Comparison of ENCODE assay signal across 24 cellular contexts in the genomic region with DNA sequence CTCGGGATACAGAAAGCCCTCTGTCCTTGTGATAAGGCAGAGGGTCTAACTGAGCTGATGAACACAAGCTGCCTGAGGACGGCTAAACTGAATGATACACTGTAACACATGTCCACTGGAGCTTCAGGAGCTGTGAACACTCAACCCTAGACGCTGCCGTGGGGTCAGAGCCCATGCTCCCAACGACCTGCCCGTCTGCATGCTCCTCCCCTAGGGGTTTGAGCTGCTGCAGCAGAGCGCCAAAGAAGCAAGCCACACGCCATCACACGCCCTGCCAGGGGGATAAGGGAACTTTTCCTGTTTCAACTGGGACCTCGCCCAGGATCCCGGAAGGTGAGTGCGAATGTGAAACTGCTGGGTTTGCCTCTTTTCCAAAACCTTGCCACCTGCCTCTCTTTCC.
"Had no signal": no experiment of that assay in that cellular context is flagged by ENCODE, and none has a peak within 500 bp of the region (broad histone marks: within the 10 kb centered on the region; RNA-seq: fewer than 3 reads in every experiment).

No MANE protein-coding gene starts in this region.

- H3K4me1 ChIP-seq: esophagus squamous epithelium had no signal

- H3K27me3 ChIP-seq: brain microvascular endothelial cell, esophagus squamous epithelium had no signal

- H3K27ac ChIP-seq: brain microvascular endothelial cell, epithelial cell of prostate, esophagus squamous epithelium had no signal

- ATAC-seq: activated T-cell treated with anti-CD3 and anti-CD28 coated beads, Interleukin-2, amount 50 U/mL, for 72 hours; T-helper 17 cell had no signal

- H3K4me3 ChIP-seq: esophagus squamous epithelium had no signal

- H3K36me3 ChIP-seq: brain microvascular endothelial cell, esophagus squamous epithelium had no signal

- DNase-seq: activated CD4-positive, alpha-beta memory T cell treated with anti-CD3 and anti-CD28 coated beads, Interleukin-2, amount 10 ng/mL, durations not matched to agents 7 days and 5 days; activated CD4-positive, alpha-beta T cell treated with anti-CD3 and anti-CD28 coated beads for 1 hour; activated CD4-positive, alpha-beta T cell treated with anti-CD3 and anti-CD28 coated beads for 4 hours; activated CD4-positive, alpha-beta T cell treated with anti-CD3 and anti-CD28 coated beads, Interleukin-2, amount 10 ng/mL, durations not matched to agents 7 days and 5 days; activated CD4-positive, alpha-beta T cell treated with anti-CD3 and anti-CD28 coated beads, Interleukin-2, amount 50 U/mL, for 4 hours; activated CD8-positive, alpha-beta memory T cell treated with anti-CD3 and anti-CD28 coated beads, Interleukin-2, amount 50 U/mL, for 48 hours; activated gamma-delta T cell treated with Interleukin-2 at 50 U/mL for 16 hours; activated naive CD4-positive, alpha-beta T cell treated with anti-CD3 and anti-CD28 coated beads, Interleukin-2, amount 50 U/mL, for 16 hours; activated naive CD4-positive, alpha-beta T cell treated with Interleukin-2 at 50 U/mL for 16 hours; activated T-cell treated with anti-CD3 and anti-CD28 coated beads for 4 hours; activated T-cell treated with anti-CD3 and anti-CD28 coated beads, Interleukin-2, amount 50 U/mL, for 24 hours; activated T-cell treated with anti-CD3 and anti-CD28 coated beads, Interleukin-2, amount 50 U/mL, for 72 hours; amniotic stem cell; anterior cingulate cortex; brain microvascular endothelial cell; cortex of kidney; dermis blood vessel endothelial cell; effector CD8-positive, alpha-beta T cell; esophagus squamous epithelium; head of caudate nucleus; T-helper 1 cell; T-helper 17 cell; T1000 had no signal

- H3K9me3 ChIP-seq: esophagus squamous epithelium had no signal
